In genomic region chr12:49368240-49368600, GRCh38 we compare ENCODE assay signal across 9 cellular contexts. TPM values are rescaled to one million over a fixed set of nuclear protein-coding genes. Genes with fewer than 3 reads are reported as not detected.
DNase-seq lines count a peak whose midpoint lies in the region; ATAC-seq and TF ChIP-seq lines count a peak whose summit lies in the region.
"Had no signal": no experiment of that assay in that cellular context is flagged by ENCODE, and none has a peak within 500 bp of the region (broad histone marks: within the 10 kb centered on the region; RNA-seq: fewer than 3 reads in every experiment).

No MANE protein-coding gene starts in this region.

- H3K27ac ChIP-seq in VCaP = peak overlapping the region; percentile 98
- peak overlapping the region; percentile 90 for H3K27ac ChIP-seq in smooth muscle cell (ENCODE audit: low read depth)

- DNase-seq in DMS79 treated with DMSO at 0.1 percent for 48 hours (lab: John Stamatoyannopoulos, UW) (peak; percentile 66), DMS79 (lab: John Stamatoyannopoulos, UW) (no peak), foreskin fibroblast (no peak), smooth muscle cell (lab: John Stamatoyannopoulos, UW; ENCODE audit: unreplicated experiment) (no peak)
- DNase-seq in activated CD4-positive, CD25-positive, alpha-beta regulatory T cell treated with anti-CD3 and anti-CD28 coated beads, Interleukin-2, amount 50 U/mL, for 72 hours = no peak
- DNase-seq: stimulated activated CD4-positive, alpha-beta T cell treated with anti-CD3 and anti-CD28 coated beads, Interleukin-4, amount 100 ng/mL, for 4 hours had no signal

- peaks cover 45% of the 10 kb centered on the region for H4K20me1 ChIP-seq in smooth muscle cell (ENCODE audit: low read depth)

- H3K9me3 ChIP-seq in smooth muscle cell (replicated peaks; ENCODE audit: low read depth) = no peaks in the 10 kb centered on the region

- ATAC-seq in GM21515 (IDR thresholded peaks at IDR 0.05; ENCODE audit: unreplicated experiment) (no peak), GM21423 (IDR thresholded peaks at IDR 0.05; ENCODE audit: unreplicated experiment) (no peak)

- 21% methylated on average over 3 of the region's 3 CpGs for WGBS in smooth muscle cell (ENCODE audit: low lambda C conversion rate)

- no peaks in the 10 kb centered on the region for H3K36me3 ChIP-seq in smooth muscle cell (ENCODE audit: low read depth)

- peak overlapping the region; percentile 99 for H2AFZ ChIP-seq in smooth muscle cell (ENCODE audit: low read depth)

- peak overlapping the region; percentile 94 for H3K4me2 ChIP-seq in smooth muscle cell

- H3K79me2 ChIP-seq in smooth muscle cell (ENCODE audit: low read depth) = peaks cover 50% of the 10 kb centered on the region

- H3K27me3 ChIP-seq in smooth muscle cell (ENCODE audit: low read depth) = no peaks in the 10 kb centered on the region

- peaks cover 24% of the 10 kb centered on the region for H3K4me1 ChIP-seq in smooth muscle cell (ENCODE audit: low read depth)

- H3K4me3 ChIP-seq in foreskin fibroblast (ENCODE audit: low read depth in 1 of 2, low read length in 2 of 2) (peak overlapping the region; percentile 87 to 90), smooth muscle cell (peak overlapping the region; percentile 98)

- peaks cover 7% of the 10 kb centered on the region for H3F3A ChIP-seq in smooth muscle cell (ENCODE audit: low read depth)

- H3K9ac ChIP-seq in smooth muscle cell (ENCODE audit: low read depth) = peak overlapping the region; percentile 91

- no peak for TF ChIP-seq CTCF in VCaP (conservative IDR thresholded peaks at IDR 0.05)
- no peak for TF ChIP-seq CTCF in foreskin fibroblast (IDR thresholded peaks at IDR 0.05; ENCODE audit: low read depth, low read length)
- TF ChIP-seq CTCF in smooth muscle cell (IDR thresholded peaks at IDR 0.05; ENCODE audit: borderline replicate concordance, insufficient read depth, poor library complexity, severe bottlenecking) = no peak

RNA-seq across cellular contexts. Expression of gene SPATS2, which starts 1.0 kb away (rescaled TPM):
- 32.0 and 35.6 TPM in 2 replicates for total RNA-seq in smooth muscle cell
- polyA plus RNA-seq in smooth muscle cell = 33.6 and 39.0 TPM in 2 replicates

RNA-seq across cellular contexts. Expression of gene DNAJC22, which starts 21.5 kb away (rescaled TPM):
- 0.09 and 1.1 TPM in 2 replicates for total RNA-seq in smooth muscle cell
- 1.8 and 2.4 TPM in 2 replicates for polyA plus RNA-seq in smooth muscle cell

RNA-seq across cellular contexts. Expression of gene C1QL4, which starts 31.2 kb away (rescaled TPM):
- total RNA-seq in smooth muscle cell = not detected in 2 replicates
- 0.09 TPM in 1 of 2 replicates, not detected in the other for polyA plus RNA-seq in smooth muscle cell

RNA-seq across cellular contexts. Expression of gene TROAP, which starts 45.2 kb away (rescaled TPM):
- total RNA-seq in smooth muscle cell = 2.6 and 3.7 TPM in 2 replicates
- polyA plus RNA-seq in smooth muscle cell = 8.5 and 10.2 TPM in 2 replicates
